Comparison of ENCODE assay signal across 9 cellular contexts in the genomic region with DNA sequence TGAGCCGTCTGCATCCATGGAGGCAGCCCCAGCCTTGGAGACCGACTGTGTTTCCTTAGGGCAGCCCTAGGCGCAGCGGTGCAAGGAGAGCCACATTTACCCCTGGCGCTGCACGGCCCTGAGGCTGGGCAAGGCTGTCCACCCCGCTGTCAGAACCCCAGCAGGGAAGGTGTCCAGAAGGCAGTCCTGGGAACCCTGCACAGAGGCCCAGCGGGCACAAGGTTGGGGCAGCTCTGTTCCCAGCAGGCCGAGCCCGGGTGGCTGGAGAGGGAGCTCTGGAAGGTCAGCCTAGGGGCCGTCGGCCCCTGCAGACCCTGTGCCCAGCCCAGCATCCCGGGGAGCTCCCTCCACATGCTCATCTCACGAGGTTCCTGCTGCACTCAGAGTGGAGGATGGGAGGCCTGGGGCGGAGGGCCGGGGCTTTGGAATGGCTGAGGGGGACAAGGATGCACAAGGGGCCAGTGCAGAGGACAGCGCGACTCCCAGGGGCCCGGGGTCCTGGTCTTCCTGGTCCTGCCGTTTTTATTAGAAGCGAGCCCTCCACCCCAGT. TPM values are rescaled to one million over a fixed set of nuclear protein-coding genes. Genes with fewer than 3 reads are reported as not detected.
DNase-seq lines count a peak whose midpoint lies in the region; ATAC-seq, FAIRE-seq and TF ChIP-seq lines count a peak whose summit lies in the region.
"Had no signal": no experiment of that assay in that cellular context is flagged by ENCODE, and none has a peak within 500 bp of the region (broad histone marks: within the 10 kb centered on the region; RNA-seq: fewer than 3 reads in every experiment).

No MANE protein-coding gene starts in this region.

- H2BK12ac ChIP-seq in mesenchymal stem cell (ENCODE audit: low read length in 2 of 2): peak overlapping the region in 1 of 2 experiments; percentile 6

- peak overlapping the region in 1 of 2 experiments; percentile 18 for H3K14ac ChIP-seq in mesenchymal stem cell (ENCODE audit: low read length in 2 of 2)

- no peak overlapping the region for H3K4me2 ChIP-seq in mesenchymal stem cell (ENCODE audit: low read length, poor library complexity, severe bottlenecking)

- H3K4me1 Mint-ChIP-seq in stimulated activated naive CD8-positive, alpha-beta T cell treated with anti-CD3 and anti-CD28 coated beads, Interleukin-15, amount 100 ng/mL, for 72 hours: peaks cover 20% of the 10 kb centered on the region

- no peak for FAIRE-seq in GM19239 (lab: Jason Lieb, UNC)

- H2BK15ac ChIP-seq in mesenchymal stem cell (ENCODE audit: low read depth, poor library complexity, severe bottlenecking): no peak overlapping the region

- H3K9me3 ChIP-seq in mesenchymal stem cell (ENCODE audit: control insufficient read depth, low read length): no peaks in the 10 kb centered on the region

- no peaks in the 10 kb centered on the region for H3K79me1 ChIP-seq in mesenchymal stem cell (replicated peaks; ENCODE audit: low read length, poor library complexity, severe bottlenecking)

- H3K27ac Mint-ChIP-seq in stimulated activated naive CD8-positive, alpha-beta T cell treated with anti-CD3 and anti-CD28 coated beads, Interleukin-15, amount 100 ng/mL, for 72 hours: no peak overlapping the region

- no peak overlapping the region for H3K27ac ChIP-seq in mesenchymal stem cell (ENCODE audit: low read length, poor library complexity, severe bottlenecking)

- TF ChIP-seq CTCF in choroid plexus epithelial cell (conservative IDR thresholded peaks at IDR 0.05; ENCODE audit: low read depth, low read length): no peak

- peak overlapping the region; percentile 74 for H2BK120ac ChIP-seq in mesenchymal stem cell (ENCODE audit: low read depth, low read length)

- peak overlapping the region; percentile 56 for H4K8ac ChIP-seq in mesenchymal stem cell (ENCODE audit: low read length)

- peak overlapping the region; percentile 25 for H4K91ac ChIP-seq in mesenchymal stem cell (ENCODE audit: low read length)

- peak in 1 of 2 donors; percentile 10 for DNase-seq in stimulated activated naive CD8-positive, alpha-beta T cell treated with anti-CD3 and anti-CD28 coated beads, Interleukin-15, amount 100 ng/mL, for 72 hours
- DNase-seq in stimulated activated naive CD8-positive, alpha-beta T cell treated with anti-CD3 and anti-CD28 coated beads, Interleukin-15, Interleukin-2, amounts not matched to agents 100 U/mL and 50 U/mL, for 24 hours: no peak
- DNase-seq in choroid plexus epithelial cell (ENCODE audit: low read depth) (no peak), mesenchymal stem cell (no peak), OCI-M1 (lab: John Stamatoyannopoulos, UW) (no peak), GM19239 (ENCODE audit: insufficient read length, low spot score) (no peak)
- DNase-seq in NK-92 treated with Interleukin-12 subunit alpha and Interleukin-12 subunit beta, amount 100 ng/mL, for 24 hours (lab: John Stamatoyannopoulos, UW): no peak
- DNase-seq: NCI-H2029 treated with DMSO at 0.1 percent for 48 hours had no signal

- H3K27me3 ChIP-seq in mesenchymal stem cell (ENCODE audit: control insufficient read depth in 1 of 2, insufficient read depth in 1 of 2, low read length in 2 of 2): peaks cover 25 to 30% of the 10 kb centered on the region in 2 experiments

- peaks cover 0 to 1% of the 10 kb centered on the region in 2 donors for H3K9me3 Mint-ChIP-seq in stimulated activated naive CD8-positive, alpha-beta T cell treated with anti-CD3 and anti-CD28 coated beads, Interleukin-15, amount 100 ng/mL, for 72 hours

- peaks cover 80% of the 10 kb centered on the region for H3K27me3 Mint-ChIP-seq in stimulated activated naive CD8-positive, alpha-beta T cell treated with anti-CD3 and anti-CD28 coated beads, Interleukin-15, amount 100 ng/mL, for 72 hours

- peak overlapping the region; percentile 51 to 63 for H3K4me3 Mint-ChIP-seq in stimulated activated naive CD8-positive, alpha-beta T cell treated with anti-CD3 and anti-CD28 coated beads, Interleukin-15, amount 100 ng/mL, for 72 hours

- H2BK5ac ChIP-seq in mesenchymal stem cell (ENCODE audit: low read depth, low read length, poor library complexity, severe bottlenecking): no peak overlapping the region

- 92% methylated on average over 16 of the region's 21 CpGs for WGBS in mesenchymal stem cell

- H3K36me3 ChIP-seq in mesenchymal stem cell (ENCODE audit: control insufficient read depth in 1 of 2, insufficient read depth in 2 of 2, low read depth in 1 of 2, low read length in 2 of 2): peaks cover 0 to 2% of the 10 kb centered on the region in 2 experiments

- no peak for ATAC-seq in stimulated activated naive CD8-positive, alpha-beta T cell treated with anti-CD3 and anti-CD28 coated beads, Interleukin-15, amount 100 ng/mL, for 72 hours
- no peak for ATAC-seq in stimulated activated naive CD8-positive, alpha-beta T cell treated with anti-CD3 and anti-CD28 coated beads, Interleukin-15, Interleukin-2, amounts not matched to agents 100 U/mL and 50 U/mL, for 24 hours
- no peak for ATAC-seq in GM21825 (IDR thresholded peaks at IDR 0.05; ENCODE audit: unreplicated experiment)

- no peak overlapping the region for H3K23ac ChIP-seq in mesenchymal stem cell (ENCODE audit: low read length in 2 of 2)

- H2AFZ ChIP-seq in mesenchymal stem cell (ENCODE audit: low read depth, low read length): no peak overlapping the region

- H3K4me1 ChIP-seq in mesenchymal stem cell (ENCODE audit: control insufficient read depth, insufficient read depth, low read depth, low read length): peaks cover 27% of the 10 kb centered on the region

- H3K4me3 ChIP-seq in choroid plexus epithelial cell (ENCODE audit: low read depth, low read length) (peak overlapping the region; percentile 7), mesenchymal stem cell (ENCODE audit: insufficient read depth in 1 of 2, low read depth in 1 of 2, low read length in 2 of 2) (peak overlapping the region in 1 of 2 experiments; percentile 53)

- H3K4ac ChIP-seq in mesenchymal stem cell (ENCODE audit: low read depth in 1 of 2, low read length in 2 of 2): peak overlapping the region in 1 of 2 experiments; percentile 44

- no peak overlapping the region for H2AK5ac ChIP-seq in mesenchymal stem cell (ENCODE audit: low read length, severe bottlenecking)

- H3K9ac ChIP-seq in mesenchymal stem cell (ENCODE audit: low read length): peak overlapping the region; percentile 61

- peak overlapping the region; percentile 38 to 75 for H3K18ac ChIP-seq in mesenchymal stem cell (ENCODE audit: low read depth in 1 of 2, low read length in 2 of 2)

RNA-seq across cellular contexts. Expression of a gene that starts 19.9 kb away (rescaled TPM):
- polyA plus RNA-seq in mesenchymal stem cell (2013, experiment 1 of 2): 2.2 TPM
- 1.9 TPM for polyA plus RNA-seq in mesenchymal stem cell (2013, experiment 2 of 2)

RNA-seq across cellular contexts. Expression of a gene that starts 55.3 kb away (rescaled TPM):
- 32.5 TPM for polyA plus RNA-seq in mesenchymal stem cell (2013, experiment 1 of 2)
- polyA plus RNA-seq in mesenchymal stem cell (2013, experiment 2 of 2): 33.0 TPM

RNA-seq across cellular contexts. Expression of a gene that starts 56.6 kb away (rescaled TPM):
- polyA plus RNA-seq in mesenchymal stem cell (2013, experiment 1 of 2): 11.5 TPM
- 12.5 TPM for polyA plus RNA-seq in mesenchymal stem cell (2013, experiment 2 of 2)
